ENCODE assay signal across 14 cellular contexts in genomic region chr16:57976331-57976796, GRCh38. TPM values are rescaled to one million over a fixed set of nuclear protein-coding genes. Genes with fewer than 3 reads are reported as not detected.
A peak's percentile ranks its signal among the peaks of the same experiment; 100 is the strongest.
DNase-seq lines count a peak whose midpoint lies in the region; ATAC-seq and TF ChIP-seq lines count a peak whose summit lies in the region.
"Had no signal": no experiment of that assay in that cellular context is flagged by ENCODE, and none has a peak within 500 bp of the region (broad histone marks: within the 10 kb centered on the region; RNA-seq: fewer than 3 reads in every experiment).

No MANE protein-coding gene starts in this region.

- H3K27me3 ChIP-seq in HCT116 (ENCODE audit: insufficient read depth, low read length) (no peaks in the 10 kb centered on the region), gastroesophageal sphincter (peaks cover 5% of the 10 kb centered on the region)
- H3K27me3 ChIP-seq: BLaER1 treated with 17β-estradiol and CSF1 and Interleukin-3, amounts not matched to agents 10 nM and 100 nM had no signal

- no peaks in the 10 kb centered on the region for H3K4me1 ChIP-seq in HCT116 (ENCODE audit: control insufficient read depth in 1 of 2, insufficient read depth in 2 of 2, low read length in 2 of 2)
- peaks cover 0 to 11% (median 8%) of the 10 kb centered on the region in 3 donors for H3K4me1 ChIP-seq in gastroesophageal sphincter

- H3K4me1 Mint-ChIP-seq in T-helper 17 cell, result peaks cover 8% of the 10 kb centered on the region
- H3K4me1 Mint-ChIP-seq: activated naive CD8-positive, alpha-beta T cell treated with anti-CD3 and anti-CD28 coated beads for 36 hours had no signal

- peaks cover 6% of the 10 kb centered on the region for H3K36me3 Mint-ChIP-seq in T-helper 17 cell (ENCODE audit: low read depth)
- H3K36me3 Mint-ChIP-seq: activated naive CD8-positive, alpha-beta T cell treated with anti-CD3 and anti-CD28 coated beads for 36 hours; natural killer cell treated with Interleukin-12 subunit alpha and Interleukin-12 subunit beta and Interleukin-15 and Interleukin-18, amount 100 ng/mL, for 72 hours had no signal

- POLR2A ChIA-PET in HCT116 (lab: Charles Lee), result no interaction called here

- no peaks in the 10 kb centered on the region for H3K9me3 ChIP-seq in HCT116 (ENCODE audit: control insufficient read depth in 1 of 2, insufficient read depth in 1 of 2, low read depth in 1 of 2, low read length in 2 of 2)
- H3K9me3 ChIP-seq in gastroesophageal sphincter, result no peaks in the 10 kb centered on the region
- H3K9me3 ChIP-seq in T-helper 17 cell (ENCODE audit: control insufficient read depth, low read length, poor library complexity, severe bottlenecking), result no peaks in the 10 kb centered on the region
- H3K9me3 ChIP-seq: BLaER1 treated with 17β-estradiol and CSF1 and Interleukin-3, amounts not matched to agents 10 nM and 100 nM had no signal

- no peak overlapping the region for H3K4me2 ChIP-seq in HCT116 (ENCODE audit: low read length)
- H3K4me2 ChIP-seq: BLaER1 treated with 17β-estradiol and CSF1 and Interleukin-3, amounts not matched to agents 10 nM and 100 nM had no signal

- no peak for TF ChIP-seq RAD21 in HCT116 (IDR thresholded peaks at IDR 0.05; ENCODE audit: low read depth)

- TF ChIP-seq EP300 in gastroesophageal sphincter (IDR thresholded peaks at IDR 0.05), result no peak

- no peak overlapping the region for H3K9ac ChIP-seq in HCT116 (ENCODE audit: low read length)
- H3K9ac ChIP-seq: BLaER1 treated with 17β-estradiol and CSF1 and Interleukin-3, amounts not matched to agents 10 nM and 100 nM had no signal

- CTCF ChIA-PET in HCT116 (lab: Charles Lee), result no interaction called here

- intact Hi-C loops in HCT116 (cut with micrococcal nuclease), result no loop called here

- H3K27me3 Mint-ChIP-seq in T-helper 17 cell, result peaks cover 10% of the 10 kb centered on the region
- H3K27me3 Mint-ChIP-seq: activated naive CD8-positive, alpha-beta T cell treated with anti-CD3 and anti-CD28 coated beads for 36 hours; natural killer cell treated with Interleukin-12 subunit alpha and Interleukin-12 subunit beta and Interleukin-15 and Interleukin-18, amount 100 ng/mL, for 72 hours had no signal

- H3K36me3 ChIP-seq in HCT116 (ENCODE audit: control insufficient read depth in 1 of 2, insufficient read depth in 2 of 2, low read length in 2 of 2) (no peaks in the 10 kb centered on the region), gastroesophageal sphincter (no peaks in the 10 kb centered on the region)
- H3K36me3 ChIP-seq: BLaER1 treated with 17β-estradiol and CSF1 and Interleukin-3, amounts not matched to agents 10 nM and 100 nM had no signal

- TF ChIP-seq CTCF in HCT116 (IDR thresholded peaks at IDR 0.05 in 2 of 3, conservative IDR thresholded peaks at IDR 0.05 in 1 of 3; ENCODE audit: borderline replicate concordance in 1 of 3, insufficient read depth in 1 of 3, low read depth in 2 of 3, low read length in 2 of 3) (no peak), gastroesophageal sphincter (IDR thresholded peaks at IDR 0.05) (no peak), omental fat pad (IDR thresholded peaks at IDR 0.05) (no peak)

- H4K20me1 ChIP-seq in HCT116 (ENCODE audit: insufficient read depth), result no peaks in the 10 kb centered on the region
- H4K20me1 ChIP-seq: BLaER1 treated with 17β-estradiol and CSF1 and Interleukin-3, amounts not matched to agents 10 nM and 100 nM had no signal

- no peak overlapping the region for H3K4me3 Mint-ChIP-seq in T-helper 17 cell
- H3K4me3 Mint-ChIP-seq: activated naive CD8-positive, alpha-beta T cell treated with anti-CD3 and anti-CD28 coated beads for 36 hours; natural killer cell treated with Interleukin-12 subunit alpha and Interleukin-12 subunit beta and Interleukin-15 and Interleukin-18, amount 100 ng/mL, for 72 hours had no signal

- no peaks in the 10 kb centered on the region for H3K9me2 ChIP-seq in HCT116 (ENCODE audit: insufficient read depth)

- H3K27ac Mint-ChIP-seq in T-helper 17 cell, result no peak overlapping the region
- H3K27ac Mint-ChIP-seq: activated naive CD8-positive, alpha-beta T cell treated with anti-CD3 and anti-CD28 coated beads for 36 hours; natural killer cell treated with Interleukin-12 subunit alpha and Interleukin-12 subunit beta and Interleukin-15 and Interleukin-18, amount 100 ng/mL, for 72 hours had no signal

- no peak overlapping the region for H3K27ac ChIP-seq in HCT116 (ENCODE audit: low read depth, low read length)
- peak overlapping the region in 2 of 4 donors; percentile 34 to 56 for H3K27ac ChIP-seq in gastroesophageal sphincter
- H3K27ac ChIP-seq: BLaER1 treated with 17β-estradiol and CSF1 and Interleukin-3, amounts not matched to agents 10 nM and 100 nM had no signal

- no TSS peak for BruUV-seq in HCT116 (replicated peaks; lab: Mats Ljungman, UMichigan)

- H3K79me2 ChIP-seq in HCT116 (ENCODE audit: insufficient read depth, low read length), result no peaks in the 10 kb centered on the region

- RAD21 ChIA-PET in HCT116 (lab: Charles Lee; ENCODE audit: low non-redundant PET in 1 of 2, low total read pairs in 2 of 2, uncharacterized antibody in 2 of 2, unreplicated experiment in 2 of 2), result no interaction called here

- no peak overlapping the region for H3K4me3 ChIP-seq in HCT116 (replicated peaks in 1 of 2; ENCODE audit: low read depth in 1 of 2, low read length in 2 of 2)
- no peak overlapping the region for H3K4me3 ChIP-seq in gastroesophageal sphincter
- H3K4me3 ChIP-seq: BLaER1 treated with 17β-estradiol and CSF1 and Interleukin-3, amounts not matched to agents 10 nM and 100 nM had no signal

- peak; percentile 36; the same call in 1 of the 2 replicates for ATAC-seq in HCT116
- peak; percentile 63 for ATAC-seq in gastroesophageal sphincter
- peak; percentile 58 for ATAC-seq in omental fat pad (ENCODE audit: low FRiP score)
- ATAC-seq in HG02798 (IDR thresholded peaks at IDR 0.05; ENCODE audit: poor library complexity, unreplicated experiment), result no peak
- ATAC-seq in T-helper 17 cell, result no peak
- ATAC-seq: natural killer cell treated with Interleukin-12 subunit alpha and Interleukin-12 subunit beta and Interleukin-15 and Interleukin-18, amount 100 ng/mL, for 72 hours had no signal

- DNase-seq in HCT116 (ENCODE audit: low read depth, low spot score), result no peak
- peak; percentile 21 for DNase-seq in amniotic epithelial cell (ENCODE audit: low read depth)
- no peak for DNase-seq in omental fat pad (ENCODE audit: low spot score)
- no peak for DNase-seq in T-helper 17 cell
- DNase-seq in NCI-H774 (lab: John Stamatoyannopoulos, UW), result no peak
- no peak for DNase-seq in NCI-H2171 (lab: John Stamatoyannopoulos, UW)
- DNase-seq: activated naive CD8-positive, alpha-beta T cell treated with anti-CD3 and anti-CD28 coated beads for 36 hours; NK-92 treated with Interleukin-12 subunit alpha and Interleukin-12 subunit beta, amount 100 ng/mL, for 24 hours; T-helper 2 cell had no signal

- no peak overlapping the region for H2AFZ ChIP-seq in HCT116 (ENCODE audit: low read depth, low read length, poor library complexity, severe bottlenecking)

- TF ChIP-seq POLR2A in HCT116 (IDR thresholded peaks at IDR 0.05; ENCODE audit: borderline replicate concordance, extremely low read depth, insufficient read depth, insufficient read length) (no peak), gastroesophageal sphincter (IDR thresholded peaks at IDR 0.05) (no peak)

- 13 to 25% methylated on average over 1 to 2 of the region's 2 CpGs for WGBS in gastroesophageal sphincter (ENCODE audit: low coverage in 1 of 2), 2 donors

TF ChIP-seq in HCT116, 20 proteins besides CTCF, POLR2A, EP300 and RAD21 (continues in another document):
- no peak for TF ChIP-seq ZFX (IDR thresholded peaks at IDR 0.05)
- TF ChIP-seq JUND (IDR thresholded peaks at IDR 0.05), result no peak
- TF ChIP-seq EZH2phosphoT487 (IDR thresholded peaks at IDR 0.05; ENCODE audit: borderline replicate concordance), result no peak
- TF ChIP-seq ZBTB33 (IDR thresholded peaks at IDR 0.05; ENCODE audit: extremely low read depth, insufficient replicate concordance, low read length), result no peak
- no peak for TF ChIP-seq EZH2 (IDR thresholded peaks at IDR 0.05)
- TF ChIP-seq SP1 (IDR thresholded peaks at IDR 0.05; ENCODE audit: low read depth), result no peak
- TF ChIP-seq POLR2AphosphoS5 (IDR thresholded peaks at IDR 0.05; ENCODE audit: low read depth, low read length), result no peak

RNA-seq across cellular contexts. Expression of gene CNGB1, which starts 5.4 kb away (rescaled TPM):
- total RNA-seq in HCT116 (2021; ENCODE audit: unreplicated experiment), result not detected
- 0.01 TPM in 1 of 2 replicates, not detected in the other for polyA plus RNA-seq in HCT116 (2012)
- under 1 TPM in 2 of 4 donors, not detected in 2; 0.15 to 0.67 TPM for total RNA-seq in gastroesophageal sphincter
- not detected for total RNA-seq in omental fat pad
- total RNA-seq in T-helper 17 cell, result not detected
- total RNA-seq: activated CD8-positive, alpha-beta memory T cell treated with anti-CD3 and anti-CD28 coated beads for 36 hours; activated naive CD8-positive, alpha-beta T cell treated with anti-CD3 and anti-CD28 coated beads for 36 hours; natural killer cell treated with Interleukin-12 subunit alpha and Interleukin-12 subunit beta and Interleukin-15 and Interleukin-18, amount 100 ng/mL, for 72 hours had no signal

RNA-seq across cellular contexts. Expression of gene ZNF319, which starts 24.1 kb away (rescaled TPM):
- total RNA-seq in HCT116 (2021; ENCODE audit: unreplicated experiment) (7.1 TPM), gastroesophageal sphincter (10 to 100 TPM in 1 of 4 donors, 1 to 10 TPM in 3; 4.4 to 16.0 (median 8.0) TPM), omental fat pad (1 to 10 TPM; 3.2 to 9.1 (median 5.6) TPM), T-helper 17 cell (10 to 100 TPM; 11.8 to 12.5 TPM)
- polyA plus RNA-seq in HCT116 (2012), result 5.2 and 6.1 TPM in 2 replicates

RNA-seq across cellular contexts. Expression of gene USB1, which starts 24.8 kb away (rescaled TPM):
- total RNA-seq in HCT116 (2021; ENCODE audit: unreplicated experiment) (73.1 TPM), gastroesophageal sphincter (10 to 100 TPM; 18.2 to 87.1 (median 27.6) TPM), omental fat pad (10 to 100 TPM; 18.8 to 42.5 (median 33.4) TPM), T-helper 17 cell (10 to 100 TPM; 34.1 to 35.7 TPM)
- polyA plus RNA-seq in HCT116 (2012), result 52.4 and 54.0 TPM in 2 replicates

RNA-seq across cellular contexts. Expression of gene MMP15, which starts 49.2 kb away (rescaled TPM):
- total RNA-seq in HCT116 (2021; ENCODE audit: unreplicated experiment), result 38.5 TPM
- polyA plus RNA-seq in HCT116 (2012), result 25.4 and 27.9 TPM in 2 replicates
- total RNA-seq in gastroesophageal sphincter, result 10 to 100 TPM in 2 of 4 donors, 1 to 10 TPM in 2; 2.0 to 12.8 (median 8.0) TPM
- 10 to 100 TPM in 3 of 4 donors, 1 to 10 TPM in 1; 5.5 to 15.2 (median 14.4) TPM for total RNA-seq in omental fat pad
- 1 to 10 TPM in 1 of 2 donors, under 1 TPM in 1; 0.40 to 1.5 TPM for total RNA-seq in T-helper 17 cell

Comparison
In these comparisons a context has a peak if more than half of its experiments do, and no peak if none do; other contexts are left out.
1. ATAC-seq: peak in HCT116 (single experiment), gastroesophageal sphincter (single experiment) and omental fat pad (single experiment); none in HG02798 (single experiment) and T-helper 17 cell (single experiment).